In genomic region chr18:28974504-28974903, GRCh38 we compare ENCODE assay signal across 16 cellular contexts.
DNase-seq lines count a peak whose midpoint lies in the region; ATAC-seq, FAIRE-seq and TF ChIP-seq lines count a peak whose summit lies in the region.
"Had no signal": no experiment of that assay in that cellular context is flagged by ENCODE, and none has a peak within 500 bp of the region (broad histone marks: within the 10 kb centered on the region; RNA-seq: fewer than 3 reads in every experiment).

No MANE protein-coding gene starts in this region.

- no peak overlapping the region for H2BK5ac ChIP-seq in IMR-90 (ENCODE audit: low read depth, low read length, poor library complexity, severe bottlenecking)

- no TSS peak for BruUV-seq in IMR-90 (replicated peaks; lab: Mats Ljungman, UMichigan)

- TF ChIP-seq CTCF in IMR-90 (conservative IDR thresholded peaks at IDR 0.05; ENCODE audit: low read depth, low read length) (no peak), bronchial epithelial cell (IDR thresholded peaks at IDR 0.05; ENCODE audit: insufficient read depth, low read length, severe bottlenecking) (no peak), keratinocyte (optimal IDR thresholded peaks at IDR 0.05 in 1 of 3, IDR thresholded peaks at IDR 0.05 in 1 of 3, conservative IDR thresholded peaks at IDR 0.05 in 1 of 3; ENCODE audit: extremely low read depth in 1 of 3, insufficient read depth in 2 of 3, low read length in 3 of 3) (no peak)

- no peak overlapping the region for H3K14ac ChIP-seq in IMR-90 (replicated peaks; ENCODE audit: low read depth, low read length)

- H3K4me3 ChIP-seq in IMR-90 (ENCODE audit: insufficient read depth, low read depth, low read length) (no peak overlapping the region), bronchial epithelial cell (ENCODE audit: low read depth, low read length) (no peak overlapping the region), keratinocyte (ENCODE audit: control insufficient read depth in 2 of 3, extremely low read depth in 1 of 3, insufficient read depth in 2 of 3, low read depth in 1 of 3, low read length in 3 of 3) (no peak overlapping the region), GM23248 (no peak overlapping the region)
- H3K4me3 ChIP-seq: BLaER1 had no signal

- dilution Hi-C loops in IMR-90 (cut with HindIII; ENCODE audit: low sequenced_read_pairs, unreplicated experiment) = no loop called here
- dilution Hi-C loops in keratinocyte (cut with MboI; ENCODE audit: extremely low pct_ligation_motif_present, low sequenced_read_pairs) = no loop called here

- H3K4me1 ChIP-seq in IMR-90 (ENCODE audit: control insufficient read depth, insufficient read depth, low read length) = no peaks in the 10 kb centered on the region
- no peaks in the 10 kb centered on the region for H3K4me1 ChIP-seq in keratinocyte (ENCODE audit: control insufficient read depth, extremely low read depth, insufficient read depth, low read length)
- H3K4me1 ChIP-seq in GM23248 (ENCODE audit: insufficient read depth) = no peaks in the 10 kb centered on the region
- H3K4me1 ChIP-seq: BLaER1, Caco-2 had no signal

- no peak overlapping the region for H3K4ac ChIP-seq in IMR-90 (ENCODE audit: low read depth, low read length)

- no peaks in the 10 kb centered on the region for H3K9me2 ChIP-seq in GM23248 (ENCODE audit: insufficient read depth)

- no CpG with 5 or more reads among the region's 1 CpG for WGBS in IMR-90 (ENCODE audit: extremely low coverage in 2 of 2, insufficient read length in 1 of 2), 2 experiments
- WGBS in GM23248 (ENCODE audit: low coverage in 1 of 2, low lambda C conversion rate in 2 of 2, missing lambda C conversion rate in 2 of 2), 2 experiments = 92 to 100% methylated on average over 1 of the region's 1 CpG

- H4K20me1 ChIP-seq in IMR-90 (ENCODE audit: insufficient read depth, low read length) (no peaks in the 10 kb centered on the region), keratinocyte (ENCODE audit: control insufficient read depth, extremely low read depth, insufficient read depth, low read length) (no peaks in the 10 kb centered on the region), GM23248 (ENCODE audit: insufficient read depth) (no peaks in the 10 kb centered on the region)
- H4K20me1 ChIP-seq: BLaER1 had no signal

- no peak overlapping the region for H4K5ac ChIP-seq in IMR-90 (ENCODE audit: low read depth, low read length)

- H3F3A ChIP-seq in GM23248 (ENCODE audit: insufficient read depth) = no peaks in the 10 kb centered on the region

- no peak overlapping the region for H2AK5ac ChIP-seq in IMR-90 (ENCODE audit: low read depth, low read length)

- TF ChIP-seq POLR2A in IMR-90 (IDR thresholded peaks at IDR 0.05; ENCODE audit: low read depth, low read length) = no peak

- ATAC-seq in IMR-90 (ENCODE audit: low read depth) (no peak), GM19455 (IDR thresholded peaks at IDR 0.05; ENCODE audit: unreplicated experiment) (no peak)

- POLR2A ChIA-PET in IMR-90 (lab: Charles Lee; ENCODE audit: unreplicated experiment) = no interaction called here

- H3K9me3 ChIP-seq in IMR-90 (ENCODE audit: control insufficient read depth, insufficient read depth, low read length) = no peaks in the 10 kb centered on the region
- no peaks in the 10 kb centered on the region for H3K9me3 ChIP-seq in keratinocyte (ENCODE audit: control insufficient read depth, low read depth, low read length)
- H3K9me3 ChIP-seq in GM23248 (ENCODE audit: low read depth) = no peaks in the 10 kb centered on the region
- H3K9me3 ChIP-seq: BLaER1, Caco-2 had no signal

- H2BK120ac ChIP-seq in IMR-90 (ENCODE audit: low read depth, low read length) = no peak overlapping the region

- no peak overlapping the region for H3K9ac ChIP-seq in IMR-90 (ENCODE audit: low read depth, low read length)
- H3K9ac ChIP-seq in keratinocyte (ENCODE audit: control insufficient read depth, extremely low read depth, insufficient read depth, low read length) = no peak overlapping the region
- no peak overlapping the region for H3K9ac ChIP-seq in GM23248
- H3K9ac ChIP-seq: BLaER1 had no signal

- H3K56ac ChIP-seq in IMR-90 (ENCODE audit: extremely low read depth, insufficient read depth, low read length) = no peak overlapping the region

- H2AFZ ChIP-seq in IMR-90 (replicated peaks; ENCODE audit: low read length, poor library complexity) = no peak overlapping the region
- peak overlapping the region; percentile 20 for H2AFZ ChIP-seq in keratinocyte (ENCODE audit: control insufficient read depth, low read length)
- no peak overlapping the region for H2AFZ ChIP-seq in GM23248

- FAIRE-seq in bronchial epithelial cell (lab: Jason Lieb, UNC) (no peak), keratinocyte (lab: Jason Lieb, UNC) (no peak)
- FAIRE-seq: GM12891, H54 had no signal

- no peak for TF ChIP-seq RAD21 in IMR-90 (IDR thresholded peaks at IDR 0.05; ENCODE audit: low read length)

- no peak overlapping the region for H3K18ac ChIP-seq in IMR-90 (ENCODE audit: low read depth, low read length)

- in situ Hi-C loops in IMR-90 (cut with MboI; ENCODE audit: low sequenced_read_pairs) (no loop called here), GM23248 (cut with MboI) (no loop called here)

- no peak overlapping the region for H3K27ac ChIP-seq in IMR-90 (ENCODE audit: insufficient read depth, low read length)
- no peak overlapping the region for H3K27ac ChIP-seq in keratinocyte (ENCODE audit: control insufficient read depth, insufficient read depth, low read length)
- no peak overlapping the region for H3K27ac ChIP-seq in GM23248
- H3K27ac ChIP-seq: BLaER1 had no signal

- intact Hi-C loops in IMR-90 (cut with micrococcal nuclease) = no loop called here

- CTCF ChIA-PET in IMR-90 (lab: Yijun Ruan, JAX) = no interaction called here

- no peak overlapping the region for H3K23ac ChIP-seq in IMR-90 (ENCODE audit: low read depth, low read length)

- H3K79me1 ChIP-seq in IMR-90 (ENCODE audit: low read depth in 1 of 2, low read length in 2 of 2) = no peaks in the 10 kb centered on the region

- H3K79me2 ChIP-seq in keratinocyte (ENCODE audit: control insufficient read depth, insufficient read depth, low read length) (no peaks in the 10 kb centered on the region), GM23248 (ENCODE audit: insufficient read depth) (no peaks in the 10 kb centered on the region)

- no peak overlapping the region for H4K8ac ChIP-seq in IMR-90 (ENCODE audit: low read depth in 2 of 2, low read length in 2 of 2)

- no peak overlapping the region for H2BK15ac ChIP-seq in IMR-90 (ENCODE audit: low read depth, low read length)

- H3K9me1 ChIP-seq in IMR-90 (ENCODE audit: insufficient read depth, low read length) (no peaks in the 10 kb centered on the region), keratinocyte (ENCODE audit: control insufficient read depth, extremely low read depth, insufficient read depth, low read length) (no peaks in the 10 kb centered on the region)

- no peak overlapping the region for H4K91ac ChIP-seq in IMR-90 (ENCODE audit: insufficient read depth, low read depth, low read length)

- no peak overlapping the region for H2AK9ac ChIP-seq in IMR-90 (replicated peaks; ENCODE audit: low read depth, low read length, poor library complexity)

- DNase-seq in Daoy (ENCODE audit: low read depth) = peak; percentile 7
- DNase-seq in IMR-90 = peak; percentile 38
- peak; percentile 48 for DNase-seq in bronchial epithelial cell (ENCODE audit: low read depth)
- DNase-seq in keratinocyte (ENCODE audit: low read depth, low spot score) = no peak
- DNase-seq in NCI-H1105 treated with DMSO at 0.1 percent for 48 hours (lab: John Stamatoyannopoulos, UW) = no peak
- DNase-seq in GM23248 = no peak
- DNase-seq: 8988T; AML-193; Caco-2; CD8-positive, alpha-beta memory T cell; DMS53; KG1 had no signal

- H3K4me2 ChIP-seq in IMR-90 (ENCODE audit: low read depth, low read length) (no peak overlapping the region), keratinocyte (ENCODE audit: control insufficient read depth, extremely low read depth, insufficient read depth, low read depth, low read length) (no peak overlapping the region), GM23248 (ENCODE audit: unreplicated experiment) (no peak overlapping the region)
- H3K4me2 ChIP-seq: BLaER1 had no signal

- H3K36me3 ChIP-seq in IMR-90 (ENCODE audit: control insufficient read depth, insufficient read depth, low read length) (no peaks in the 10 kb centered on the region), bronchial epithelial cell (ENCODE audit: control insufficient read depth, insufficient read depth, low read length) (no peaks in the 10 kb centered on the region), keratinocyte (ENCODE audit: control insufficient read depth in 2 of 2, extremely low read depth in 1 of 2, insufficient read depth in 2 of 2, low read length in 2 of 2) (no peaks in the 10 kb centered on the region), GM23248 (ENCODE audit: low read depth) (peaks cover 4% of the 10 kb centered on the region; the same call in 1 of the 2 replicates)
- H3K36me3 ChIP-seq: BLaER1 had no signal

- no peak overlapping the region for H2BK20ac ChIP-seq in IMR-90 (ENCODE audit: low read depth, low read length)

- H3K27me3 ChIP-seq in IMR-90 (ENCODE audit: control insufficient read depth, insufficient read depth, low read length) (no peaks in the 10 kb centered on the region), bronchial epithelial cell (ENCODE audit: control insufficient read depth, insufficient read depth, low read length) (no peaks in the 10 kb centered on the region), keratinocyte (ENCODE audit: control insufficient read depth, extremely low read depth, insufficient read depth, low read length) (no peaks in the 10 kb centered on the region), GM23248 (replicated peaks; ENCODE audit: insufficient read depth) (no peaks in the 10 kb centered on the region)
- H3K27me3 ChIP-seq: BLaER1 had no signal

TF ChIP-seq in IMR-90, 13 proteins besides CTCF, POLR2A, EP300 and RAD21 (continues in another document):
- TF ChIP-seq BHLHE40 (IDR thresholded peaks at IDR 0.05; ENCODE audit: low read depth, low read length) (no peak), CHD1 (IDR thresholded peaks at IDR 0.05; ENCODE audit: low read depth, low read length) (no peak), SMC3 (IDR thresholded peaks at IDR 0.05; ENCODE audit: low read depth, low read length) (no peak), RFX5 (IDR thresholded peaks at IDR 0.05; ENCODE audit: low read depth, low read length) (no peak), MAZ (IDR thresholded peaks at IDR 0.05; ENCODE audit: borderline replicate concordance, low read depth, low read length) (no peak), MAFK (IDR thresholded peaks at IDR 0.05; ENCODE audit: low read depth, low read length) (no peak), CEBPB (IDR thresholded peaks at IDR 0.05; ENCODE audit: low read depth, low read length) (no peak), NFE2L2 (IDR thresholded peaks at IDR 0.05; ENCODE audit: low read depth, low read length) (no peak), FOS (IDR thresholded peaks at IDR 0.05; ENCODE audit: low read depth, low read length) (no peak)

Comparison
In these comparisons a context has a peak if more than half of its experiments do, and no peak if none do; other contexts are left out.
1. DNase-seq: peak in Daoy (single experiment), IMR-90 (single experiment) and bronchial epithelial cell (single experiment); none in keratinocyte (single experiment), NCI-H1105 treated with DMSO at 0.1 percent for 48 hours (single experiment) and GM23248 (single experiment).